Comparison of ENCODE assay signal across 10 cellular contexts in genomic region chr5:89421035-89421434, GRCh38.
DNase-seq lines count a peak whose midpoint lies in the region; TF ChIP-seq lines count a peak whose summit lies in the region.
"Had no signal": no experiment of that assay in that cellular context is flagged by ENCODE, and none has a peak within 500 bp of the region (broad histone marks: within the 10 kb centered on the region; RNA-seq: fewer than 3 reads in every experiment).

No MANE protein-coding gene starts in this region.

- no peak overlapping the region for H2AK5ac ChIP-seq in H9 (ENCODE audit: insufficient read length, low read length)

- no peak overlapping the region for H3K4me3 Mint-ChIP-seq in type B pancreatic cell
- no peak overlapping the region for H3K4me3 Mint-ChIP-seq in H9
- H3K4me3 Mint-ChIP-seq: CD4-positive, CD25-positive, alpha-beta regulatory T cell had no signal

- TF ChIP-seq CTCF in AG10803 (conservative IDR thresholded peaks at IDR 0.05; ENCODE audit: low read length) (no peak), RWPE1 (conservative IDR thresholded peaks at IDR 0.05; ENCODE audit: low read depth) (no peak), type B pancreatic cell (conservative IDR thresholded peaks at IDR 0.05) (no peak), H9 (conservative IDR thresholded peaks at IDR 0.05) (no peak), right atrium auricular region (IDR thresholded peaks at IDR 0.05) (no peak)

- H2AFZ ChIP-seq in H9 (ENCODE audit: low read length): no peak overlapping the region

- H3K9ac ChIP-seq in H9 (ENCODE audit: extremely low read depth, insufficient read length, low read length): no peak overlapping the region

- H3K36me3 Mint-ChIP-seq in type B pancreatic cell: no peaks in the 10 kb centered on the region
- H3K36me3 Mint-ChIP-seq in H9 (ENCODE audit: insufficient read depth in 1 of 3, low read depth in 3 of 3): peaks cover 0 to 9% (median 4%) of the 10 kb centered on the region in 3 experiments; a peak in 4 of 7 replicates
- H3K36me3 Mint-ChIP-seq: CD4-positive, CD25-positive, alpha-beta regulatory T cell had no signal

- H4K91ac ChIP-seq in H9 (ENCODE audit: insufficient read length, low read depth, low read length): no peak overlapping the region

- no peak overlapping the region for H4K8ac ChIP-seq in H9 (replicated peaks; ENCODE audit: insufficient read length, low read depth, low read length)

- H3K27me3 Mint-ChIP-seq in type B pancreatic cell (no peaks in the 10 kb centered on the region), H9 (ENCODE audit: low read depth) (no peaks in the 10 kb centered on the region)
- H3K27me3 Mint-ChIP-seq: CD4-positive, CD25-positive, alpha-beta regulatory T cell had no signal

- H3K23ac ChIP-seq in H9 (ENCODE audit: insufficient read length, low read depth, low read length): no peak overlapping the region

- H3K27me3 ChIP-seq in H9 (ENCODE audit: insufficient read depth, low read length) (no peaks in the 10 kb centered on the region), MG63 (0 out of 2 replicates have a peak, but pooled peaks cover 3% of the 10 kb centered on the region), right atrium auricular region (no peaks in the 10 kb centered on the region)

- no peak overlapping the region for H3K14ac ChIP-seq in H9 (ENCODE audit: insufficient read depth, low read length)

- H2BK12ac ChIP-seq in H9 (ENCODE audit: insufficient read length, low read depth, low read length): no peak overlapping the region

- no peak overlapping the region for H2BK120ac ChIP-seq in H9 (ENCODE audit: low read depth, low read length, poor library complexity, severe bottlenecking)

- no peaks in the 10 kb centered on the region for H4K20me1 ChIP-seq in H9 (ENCODE audit: control insufficient read depth, insufficient read depth, insufficient read length)

- no peak overlapping the region for H3K4ac ChIP-seq in H9 (ENCODE audit: low read depth, low read length)

- H3K79me1 ChIP-seq in H9 (ENCODE audit: insufficient read depth, low read depth, low read length, poor library complexity, severe bottlenecking): no peaks in the 10 kb centered on the region

- no peaks in the 10 kb centered on the region for H3K9me3 Mint-ChIP-seq in type B pancreatic cell
- peaks cover 0 to 4% of the 10 kb centered on the region in 2 experiments; a peak in 3 of 5 replicates for H3K9me3 Mint-ChIP-seq in H9

- H3K4me1 ChIP-seq in H9 (ENCODE audit: insufficient read depth, low read length) (no peaks in the 10 kb centered on the region), right atrium auricular region (no peaks in the 10 kb centered on the region)

- no CpG with 5 or more reads among the region's 1 CpG for WGBS in H9 (ENCODE audit: extremely low coverage, insufficient read length, low lambda C conversion rate)

- no peak overlapping the region for H2BK20ac ChIP-seq in H9 (ENCODE audit: low read depth, low read length, poor library complexity, severe bottlenecking)

- no peaks in the 10 kb centered on the region for H3K79me2 ChIP-seq in H9 (ENCODE audit: insufficient read depth, low read length)

- H3K9me3 ChIP-seq in H9 (ENCODE audit: control insufficient read depth, low read depth, low read length) (no peaks in the 10 kb centered on the region), MG63 (no peaks in the 10 kb centered on the region), right atrium auricular region (peaks cover 0 to 6% of the 10 kb centered on the region in 2 donors)

- H3K4me1 Mint-ChIP-seq in type B pancreatic cell (ENCODE audit: unreplicated experiment) (peaks cover 16% of the 10 kb centered on the region), H9 (peaks cover 10 to 13% of the 10 kb centered on the region in 2 experiments)
- H3K4me1 Mint-ChIP-seq: CD4-positive, CD25-positive, alpha-beta regulatory T cell had no signal

- no peak overlapping the region for H2BK5ac ChIP-seq in H9 (ENCODE audit: insufficient read length, low read length)

- no peak overlapping the region for H2BK15ac ChIP-seq in H9 (ENCODE audit: low read depth, low read length)

- H3K56ac ChIP-seq in H9 (ENCODE audit: insufficient read length, low read depth, low read length): no peak overlapping the region

- H3K36me3 ChIP-seq in MG63: no peaks in the 10 kb centered on the region
- H3K36me3 ChIP-seq in right atrium auricular region: no peaks in the 10 kb centered on the region

- H4K5ac ChIP-seq in H9 (ENCODE audit: insufficient read length, low read depth, low read length): no peak overlapping the region

- H3K27ac ChIP-seq in RWPE1: no peak overlapping the region
- no peak overlapping the region for H3K27ac ChIP-seq in H9 (ENCODE audit: insufficient read length, low read depth, low read length)
- no peak overlapping the region for H3K27ac ChIP-seq in right atrium auricular region

- no peaks in the 10 kb centered on the region for H3K23me2 ChIP-seq in H9 (ENCODE audit: insufficient read length, low read depth, low read length, poor library complexity, severe bottlenecking)

- no peak overlapping the region for H3K4me2 ChIP-seq in H9 (ENCODE audit: insufficient read depth, insufficient read length, low read length)

- H3T11ph ChIP-seq in H9 (ENCODE audit: low read length): no peak overlapping the region

- CTCF ChIA-PET in RWPE1 (lab: Yijun Ruan, JAX): interaction anchor here (0.6 kb wide), 1 partner anchor 18 kb away, joined by 4 read pairs; no protein-coding TSS in a partner anchor

- no peak overlapping the region for H3K4me3 ChIP-seq in AG10803 (ENCODE audit: low read length)
- no peak overlapping the region for H3K4me3 ChIP-seq in MG63
- H3K4me3 ChIP-seq in right atrium auricular region: no peak overlapping the region

- DNase-seq in AG10803 (ENCODE audit: low read depth) (peak; percentile 6), H4 (ENCODE audit: low spot score) (peak; percentile 27), RWPE1 (ENCODE audit: low spot score) (peak; percentile 23), glomerular visceral epithelial cell (ENCODE audit: extremely low spot score) (peak; percentile 49), type B pancreatic cell (ENCODE audit: extremely low spot score, unreplicated experiment) (no peak), H9 (no peak), MG63 (no peak), right atrium auricular region (ENCODE audit: low spot score) (no peak)
- DNase-seq: CD4-positive, CD25-positive, alpha-beta regulatory T cell; erythroblast had no signal

- POLR2A ChIA-PET in RWPE1 (lab: Yijun Ruan, JAX; ENCODE audit: low non-redundant PET): no interaction called here

- no peak overlapping the region for H3K27ac Mint-ChIP-seq in type B pancreatic cell
- no peak overlapping the region for H3K27ac Mint-ChIP-seq in H9
- H3K27ac Mint-ChIP-seq: CD4-positive, CD25-positive, alpha-beta regulatory T cell had no signal

- H3K18ac ChIP-seq in H9 (ENCODE audit: insufficient read length, low read depth, low read length): no peak overlapping the region

Comparison
In these comparisons a context has a peak if more than half of its experiments do, and no peak if none do; other contexts are left out.
1. DNase-seq: peak in AG10803 (single experiment), H4 (single experiment), RWPE1 (single experiment) and glomerular visceral epithelial cell (single experiment); none in type B pancreatic cell (single experiment), H9 (single experiment), MG63 (single experiment) and right atrium auricular region (single experiment).